ENCODE assay signal across 8 cellular contexts in the genomic region with DNA sequence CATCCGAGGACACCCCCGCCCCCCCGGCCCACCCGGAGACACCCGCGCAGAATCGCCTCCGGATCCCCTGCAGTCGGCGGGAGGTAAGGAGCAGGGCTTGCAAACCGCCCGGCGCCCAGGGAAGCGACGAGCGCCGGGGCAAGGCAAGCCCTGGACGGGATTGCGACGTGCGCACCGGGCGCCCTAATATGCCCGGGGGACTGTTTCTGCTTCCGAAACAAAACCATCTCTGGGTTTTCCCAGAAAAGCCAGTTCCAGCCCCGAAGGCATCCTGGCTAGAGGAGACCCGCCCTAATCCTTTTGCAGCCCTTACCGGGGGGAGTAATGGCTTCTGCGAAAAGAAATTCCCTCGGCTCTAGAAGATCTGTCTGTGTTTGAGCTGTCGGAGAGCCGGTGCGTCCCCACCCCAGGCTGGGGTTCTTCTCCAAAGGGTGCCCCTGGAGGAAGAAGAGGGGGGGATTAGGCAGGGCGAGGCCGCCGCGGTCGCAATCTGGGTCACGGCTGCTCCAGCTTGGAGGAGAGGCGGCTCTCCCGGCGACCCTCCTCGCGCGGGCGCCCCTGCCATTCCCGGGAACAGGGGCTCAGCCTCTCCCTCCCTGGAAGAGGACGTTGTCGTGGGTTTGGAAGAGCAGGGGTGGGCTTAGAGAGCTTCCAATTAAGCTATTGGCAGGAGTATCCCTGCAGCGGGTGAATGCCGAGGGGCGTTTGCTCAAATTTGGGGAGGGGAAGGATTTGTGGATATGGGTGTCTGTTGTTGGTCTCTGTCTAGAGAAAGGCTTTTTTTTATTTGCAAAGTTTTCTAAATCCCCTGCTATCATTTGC. TPM values are rescaled to one million over a fixed set of nuclear protein-coding genes. Genes with fewer than 3 reads are reported as not detected.
DNase-seq lines count a peak whose midpoint lies in the region; ATAC-seq lines count a peak whose summit lies in the region.

No MANE protein-coding gene starts in this region.

- peak; percentile 11 to 20 for ATAC-seq in activated T-cell treated with anti-CD3 and anti-CD28 coated beads, Interleukin-2, amount 50 U/mL, for 4 hours
- ATAC-seq in GM18517 (IDR thresholded peaks at IDR 0.05; ENCODE audit: unreplicated experiment) = no peak

- H3K9me3 Mint-ChIP-seq in activated T-cell treated with anti-CD3 and anti-CD28 coated beads, Interleukin-2, amount 50 U/mL, for 4 hours = no peaks in the 10 kb centered on the region

- no peak for DNase-seq in activated T-cell treated with anti-CD3 and anti-CD28 coated beads, Interleukin-2, amount 50 U/mL, for 4 hours
- DNase-seq in activated T-cell treated with anti-CD3 and anti-CD28 coated beads, Interleukin-2, amount 50 U/mL, for 1 hour = no peak
- peak in 32 of 58 donors; percentile 10 to 58 (median 38) for DNase-seq in anterior cingulate cortex (lab: John Stamatoyannopoulos, UW)
- peak; percentile 58 for DNase-seq in left kidney (ENCODE audit: low read depth, low spot score)
- peak in 23 of 49 donors; percentile 5 to 65 (median 26) for DNase-seq in substantia nigra (lab: John Stamatoyannopoulos, UW)
- no peak for DNase-seq in EL
- no peak for DNase-seq in AG08395 (ENCODE audit: low spot score)

- H3K36me3 Mint-ChIP-seq in activated T-cell treated with anti-CD3 and anti-CD28 coated beads, Interleukin-2, amount 50 U/mL, for 4 hours (ENCODE audit: insufficient read depth) = no peaks in the 10 kb centered on the region

- H3K27ac ChIP-seq in substantia nigra (ENCODE audit: low read depth, low read length, poor library complexity, severe bottlenecking) = peak overlapping the region; percentile 82

- peak overlapping the region; percentile 61 for H3K4me3 Mint-ChIP-seq in activated T-cell treated with anti-CD3 and anti-CD28 coated beads, Interleukin-2, amount 50 U/mL, for 4 hours

- peaks cover 37% of the 10 kb centered on the region for H3K4me1 Mint-ChIP-seq in activated T-cell treated with anti-CD3 and anti-CD28 coated beads, Interleukin-2, amount 50 U/mL, for 4 hours (ENCODE audit: low read depth)

- peaks cover 57% of the 10 kb centered on the region for H3K27me3 Mint-ChIP-seq in activated T-cell treated with anti-CD3 and anti-CD28 coated beads, Interleukin-2, amount 50 U/mL, for 4 hours (ENCODE audit: low read depth)

RNA-seq across cellular contexts. Expression of gene MYCN, which starts 0.5 kb away (rescaled TPM):
- under 1 TPM; 0.40 to 0.60 (median 0.40) TPM for total RNA-seq in activated T-cell treated with anti-CD3 and anti-CD28 coated beads, Interleukin-2, amount 50 U/mL, for 4 hours

Comparison
In these comparisons a context has a peak if more than half of its experiments do, and no peak if none do; other contexts are left out.
1. DNase-seq: peak in anterior cingulate cortex (32 of 58) and left kidney (single experiment); none in activated T-cell treated with anti-CD3 and anti-CD28 coated beads, Interleukin-2, amount 50 U/mL, for 4 hours (single experiment), activated T-cell treated with anti-CD3 and anti-CD28 coated beads, Interleukin-2, amount 50 U/mL, for 1 hour (single experiment), EL (single experiment) and AG08395 (single experiment).